ENCODE assay signal across 20 cellular contexts in the genomic region with DNA sequence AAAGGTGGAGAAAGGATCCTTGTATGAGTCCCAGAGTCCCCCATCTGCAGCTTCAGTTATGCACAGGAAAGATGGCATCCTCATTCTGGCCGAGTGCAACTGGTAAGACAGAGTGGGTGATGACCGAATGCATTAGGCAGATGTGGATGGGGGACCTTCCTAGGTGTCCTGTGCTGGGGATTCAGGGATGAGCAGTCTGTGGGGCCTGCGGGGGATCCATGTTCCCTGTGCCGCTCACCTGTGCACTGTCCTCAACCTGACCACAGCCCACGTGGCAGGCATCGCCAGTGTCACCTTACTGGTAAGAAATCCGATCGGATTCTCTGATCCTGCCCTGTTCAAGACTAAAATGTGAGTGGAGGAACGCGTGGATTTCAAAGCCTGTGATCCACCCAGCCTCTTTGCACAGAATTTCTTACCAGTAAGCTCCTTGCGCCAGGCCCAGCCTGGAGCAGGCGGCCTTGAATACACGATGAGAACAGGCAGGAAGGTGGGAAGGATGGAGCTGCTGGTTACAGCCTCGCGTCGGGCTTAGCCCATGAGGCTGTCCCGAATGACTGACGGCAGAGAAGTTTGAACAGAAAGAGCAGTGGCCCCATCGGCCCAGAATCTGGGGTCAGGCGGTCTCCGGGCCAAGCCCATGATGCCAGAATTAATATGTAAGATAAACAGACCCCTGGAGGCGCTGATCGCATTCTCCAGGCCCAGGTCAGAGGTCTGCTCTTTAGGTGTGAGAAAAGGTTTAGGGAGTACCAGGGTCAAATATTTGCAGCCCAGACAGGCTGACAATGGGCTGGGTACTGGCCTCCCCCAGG. TPM values are rescaled to one million over a fixed set of nuclear protein-coding genes. Genes with fewer than 3 reads are reported as not detected.
DNase-seq lines count a peak whose midpoint lies in the region; ATAC-seq, FAIRE-seq and TF ChIP-seq lines count a peak whose summit lies in the region.
"Had no signal": no experiment of that assay in that cellular context is flagged by ENCODE, and none has a peak within 500 bp of the region (broad histone marks: within the 10 kb centered on the region; RNA-seq: fewer than 3 reads in every experiment).

No MANE protein-coding gene starts in this region.

- H3K4me1 ChIP-seq in right atrium auricular region, result no peaks in the 10 kb centered on the region
- H3K4me1 ChIP-seq in kidney (ENCODE audit: control insufficient read depth in 1 of 2, insufficient read depth in 1 of 2, low read depth in 1 of 2, low read length in 2 of 2), result no peaks in the 10 kb centered on the region
- H3K4me1 ChIP-seq: BLaER1 treated with 17β-estradiol and CSF1 and Interleukin-3, amounts not matched to agents 10 nM and 100 nM had no signal

- FAIRE-seq in kidney (lab: Jason Lieb, UNC), result no peak
- no peak for FAIRE-seq in D721Med (lab: Jason Lieb, UNC)
- FAIRE-seq: A204.1, G401.6 had no signal

- H3K9me3 ChIP-seq in right atrium auricular region (peaks cover 0 to 1% of the 10 kb centered on the region in 2 donors), kidney (ENCODE audit: control insufficient read depth in 1 of 2, low read length in 2 of 2) (no peaks in the 10 kb centered on the region)

- H3K27me3 ChIP-seq in right atrium auricular region, result no peaks in the 10 kb centered on the region
- H3K27me3 ChIP-seq: BLaER1 treated with 17β-estradiol and CSF1 and Interleukin-3, amounts not matched to agents 10 nM and 100 nM had no signal

- TF ChIP-seq CTCF in right atrium auricular region (IDR thresholded peaks at IDR 0.05) (no peak), kidney (IDR thresholded peaks at IDR 0.05; ENCODE audit: borderline replicate concordance, extremely low read depth, insufficient read depth) (no peak), D721Med (IDR thresholded peaks at IDR 0.05; ENCODE audit: insufficient read depth, missing control alignments) (no peak)

- no peak overlapping the region for H3K27ac ChIP-seq in right atrium auricular region
- no peak overlapping the region for H3K27ac ChIP-seq in kidney (ENCODE audit: low read depth in 2 of 2, low read length in 2 of 2)
- H3K27ac ChIP-seq: BLaER1 treated with 17β-estradiol and CSF1 and Interleukin-3, amounts not matched to agents 10 nM and 100 nM had no signal

- H3K4me3 ChIP-seq in right atrium auricular region (no peak overlapping the region), kidney (ENCODE audit: low read length in 2 of 2) (no peak overlapping the region)
- H3K4me3 ChIP-seq: BLaER1 treated with 17β-estradiol and CSF1 and Interleukin-3, amounts not matched to agents 10 nM and 100 nM had no signal

- no peak for ATAC-seq in sciatic nerve

- no peak overlapping the region for H3K9ac ChIP-seq in kidney (ENCODE audit: low read length in 2 of 2)
- H3K9ac ChIP-seq: BLaER1 treated with 17β-estradiol and CSF1 and Interleukin-3, amounts not matched to agents 10 nM and 100 nM had no signal

- H3K36me3 ChIP-seq in right atrium auricular region, result no peaks in the 10 kb centered on the region
- no peaks in the 10 kb centered on the region for H3K36me3 ChIP-seq in kidney (ENCODE audit: control insufficient read depth in 1 of 2, insufficient read depth in 2 of 2, low read length in 2 of 2)
- H3K36me3 ChIP-seq: BLaER1 treated with 17β-estradiol and CSF1 and Interleukin-3, amounts not matched to agents 10 nM and 100 nM had no signal

- DNase-seq in cardiac septum (ENCODE audit: low spot score) (peak; percentile 67), right atrium auricular region (ENCODE audit: low spot score) (no peak), kidney (peak; percentile 43), sciatic nerve (ENCODE audit: low spot score) (peak; percentile 19), AG08395 (ENCODE audit: low spot score) (no peak), D721Med (ENCODE audit: insufficient read length, low spot score) (no peak), NCI-H345 (lab: John Stamatoyannopoulos, UW) (no peak)
- DNase-seq: CD8-positive, alpha-beta memory T cell; DND-41; GOT3; NCI-H1092; NCI-H1694; NCI-H2107; NCI-H2227 treated with DMSO at 0.1 percent for 48 hours; NCI-H526 treated with DMSO at 0.1 percent for 48 hours; SHP77 treated with DMSO at 0.1 percent for 48 hours had no signal

- intact Hi-C loops in cardiac septum (cut with DNase I), result no loop called here
- intact Hi-C loops in kidney (cut with DNase I), result no loop called here
- intact Hi-C loops in sciatic nerve (cut with DNase I), result no loop called here

RNA-seq across cellular contexts. Expression of gene CPZ, which starts 56.5 kb away (rescaled TPM):
- 0.30 TPM for total RNA-seq in cardiac septum
- total RNA-seq in right atrium auricular region, result 1 to 10 TPM in 1 of 2 donors, under 1 TPM in 1; 0.90 to 1.2 TPM
- 2.6 TPM for total RNA-seq in kidney
- 1.2 TPM for polyA plus RNA-seq in kidney (ENCODE audit: insufficient read depth, low read depth, low replicate concordance)
- 7.0 TPM for total RNA-seq in sciatic nerve
- total RNA-seq: CD8-positive, alpha-beta memory T cell; MCF 10A had no signal
- polyA plus RNA-seq: CD8-positive, alpha-beta memory T cell had no signal

Comparison
In these comparisons a context has a peak if more than half of its experiments do, and no peak if none do; other contexts are left out.
1. DNase-seq: peak in cardiac septum (single experiment), kidney (single experiment) and sciatic nerve (single experiment); none in right atrium auricular region (single experiment), AG08395 (single experiment), D721Med (single experiment) and NCI-H345 (single experiment).